27 cellular contexts compared by ENCODE assay signal in genomic region chr2:220159738-220160137, GRCh38.
"Had no signal": no experiment of that assay in that cellular context is flagged by ENCODE, and none has a peak within 500 bp of the region (broad histone marks: within the 10 kb centered on the region; RNA-seq: fewer than 3 reads in every experiment).

No MANE protein-coding gene starts in this region.

- H3K4me1 Mint-ChIP-seq: stimulated activated effector memory CD8-positive, alpha-beta T cell treated with anti-CD3 and anti-CD28 coated beads, Interleukin-12 subunit alpha, Interleukin-12 subunit beta, amount 100 ng/mL, for 72 hours; stimulated activated memory B cell treated with anti-CD40 and anti-IgM and Interleukin-4, amounts not matched to agents 10 μg/mL and 1 μg/mL and 100 μg/mL, for 72 hours; stimulated activated naive B cell treated with anti-CD40 and anti-IgM and Interleukin-4, amounts not matched to agents 10 μg/mL and 1 μg/mL and 100 μg/mL, for 72 hours; stimulated activated naive CD8-positive, alpha-beta T cell treated with anti-CD3 and anti-CD28 coated beads, Interleukin-15, amount 100 ng/mL, for 72 hours had no signal

- H3K27ac Mint-ChIP-seq: stimulated activated effector memory CD8-positive, alpha-beta T cell treated with anti-CD3 and anti-CD28 coated beads, Interleukin-12 subunit alpha, Interleukin-12 subunit beta, amount 100 ng/mL, for 72 hours; stimulated activated memory B cell treated with anti-CD40 and anti-IgM and Interleukin-4, amounts not matched to agents 10 μg/mL and 1 μg/mL and 100 μg/mL, for 72 hours; stimulated activated naive B cell treated with anti-CD40 and anti-IgM and Interleukin-4, amounts not matched to agents 10 μg/mL and 1 μg/mL and 100 μg/mL, for 72 hours; stimulated activated naive CD8-positive, alpha-beta T cell treated with anti-CD3 and anti-CD28 coated beads, Interleukin-15, amount 100 ng/mL, for 72 hours; type B pancreatic cell had no signal

- H3K27ac ChIP-seq: stomach, suprapubic skin, testis, thoracic aorta, thyroid gland, tibial artery, tibial nerve, transverse colon, upper lobe of left lung, upper lobe of right lung, uterus, vagina had no signal

- H3K36me3 ChIP-seq: stomach, suprapubic skin, thoracic aorta, thyroid gland, tibial artery, tibial nerve, transverse colon, upper lobe of left lung, upper lobe of right lung, uterus, vagina had no signal

- DNase-seq: stimulated activated CD4-positive, alpha-beta T cell treated with anti-CD3 and anti-CD28 coated beads, Interleukin-2, amount 100 ng/mL, for 24 hours; stimulated activated CD4-positive, alpha-beta T cell treated with anti-CD3 and anti-CD28 coated beads, Interleukin-2, amount 100 ng/mL, for 48 hours; stimulated activated CD4-positive, alpha-beta T cell treated with anti-CD3 and anti-CD28 coated beads, Interleukin-4, amount 100 ng/mL, for 1 hour; stimulated activated CD4-positive, alpha-beta T cell treated with anti-CD3 and anti-CD28 coated beads, Interleukin-4, amount 100 ng/mL, for 24 hours; stimulated activated CD4-positive, alpha-beta T cell treated with anti-CD3 and anti-CD28 coated beads, Interleukin-4, amount 100 ng/mL, for 4 hours; stimulated activated CD8-positive, alpha-beta memory T cell treated with anti-CD3 and anti-CD28 coated beads, Interleukin-4, amount 100 ng/mL, for 48 hours; stimulated activated naive B cell treated with anti-CD40 and anti-IgM and Interleukin-4, amounts not matched to agents 10 μg/mL and 1 μg/mL and 100 μg/mL, for 72 hours; stimulated activated naive CD4-positive, alpha-beta T cell; stimulated activated naive CD4-positive, alpha-beta T cell treated with Interleukin-2 at 50 U/mL for 16 hours; stimulated activated naive CD8-positive, alpha-beta T cell treated with anti-CD3 and anti-CD28 coated beads, Interleukin-15, amount 100 ng/mL, for 72 hours; stomach; substantia nigra; testis; thyroid gland; tibial artery; transverse colon; trophoblast cell; upper lobe of left lung; upper lobe of right lung; uterus had no signal

- H3K27me3 ChIP-seq: stomach, suprapubic skin, testis, thyroid gland, tibial artery, tibial nerve, transverse colon, upper lobe of left lung, upper lobe of right lung, uterus, vagina had no signal

- H3K4me1 ChIP-seq: stomach, suprapubic skin, thyroid gland, tibial artery, tibial nerve, upper lobe of left lung, upper lobe of right lung, uterus, vagina had no signal

- H3K36me3 Mint-ChIP-seq: stimulated activated effector memory CD8-positive, alpha-beta T cell treated with anti-CD3 and anti-CD28 coated beads, Interleukin-12 subunit alpha, Interleukin-12 subunit beta, amount 100 ng/mL, for 72 hours; stimulated activated memory B cell treated with anti-CD40 and anti-IgM and Interleukin-4, amounts not matched to agents 10 μg/mL and 1 μg/mL and 100 μg/mL, for 72 hours; stimulated activated naive B cell treated with anti-CD40 and anti-IgM and Interleukin-4, amounts not matched to agents 10 μg/mL and 1 μg/mL and 100 μg/mL, for 72 hours; type B pancreatic cell had no signal

- ATAC-seq: stimulated activated effector memory CD8-positive, alpha-beta T cell treated with anti-CD3 and anti-CD28 coated beads, Interleukin-12 subunit alpha, Interleukin-12 subunit beta, amount 100 ng/mL, for 72 hours; stimulated activated memory B cell treated with anti-CD40 and anti-IgM and Interleukin-4, amounts not matched to agents 10 μg/mL and 1 μg/mL and 100 μg/mL, for 72 hours; stimulated activated naive B cell treated with anti-CD40 and anti-IgM and Interleukin-4, amounts not matched to agents 10 μg/mL and 1 μg/mL and 100 μg/mL, for 72 hours; stimulated activated naive CD8-positive, alpha-beta T cell treated with anti-CD3 and anti-CD28 coated beads, Interleukin-15, amount 100 ng/mL, for 72 hours; upper lobe of right lung had no signal

- H3K9me3 ChIP-seq: testis, thoracic aorta, thyroid gland, tibial artery, transverse colon, upper lobe of left lung, upper lobe of right lung, uterus, vagina had no signal

- H3K27me3 Mint-ChIP-seq: stimulated activated memory B cell treated with anti-CD40 and anti-IgM and Interleukin-4, amounts not matched to agents 10 μg/mL and 1 μg/mL and 100 μg/mL, for 72 hours; stimulated activated naive B cell treated with anti-CD40 and anti-IgM and Interleukin-4, amounts not matched to agents 10 μg/mL and 1 μg/mL and 100 μg/mL, for 72 hours; stimulated activated naive CD8-positive, alpha-beta T cell treated with anti-CD3 and anti-CD28 coated beads, Interleukin-15, amount 100 ng/mL, for 72 hours; type B pancreatic cell had no signal

- H3K4me3 Mint-ChIP-seq: stimulated activated effector memory CD8-positive, alpha-beta T cell treated with anti-CD3 and anti-CD28 coated beads, Interleukin-12 subunit alpha, Interleukin-12 subunit beta, amount 100 ng/mL, for 72 hours; stimulated activated memory B cell treated with anti-CD40 and anti-IgM and Interleukin-4, amounts not matched to agents 10 μg/mL and 1 μg/mL and 100 μg/mL, for 72 hours; stimulated activated naive B cell treated with anti-CD40 and anti-IgM and Interleukin-4, amounts not matched to agents 10 μg/mL and 1 μg/mL and 100 μg/mL, for 72 hours; stimulated activated naive CD8-positive, alpha-beta T cell treated with anti-CD3 and anti-CD28 coated beads, Interleukin-15, amount 100 ng/mL, for 72 hours; type B pancreatic cell had no signal

- H3K4me3 ChIP-seq: stomach, suprapubic skin, testis, thoracic aorta, thyroid gland, tibial artery, tibial nerve, transverse colon, upper lobe of left lung, upper lobe of right lung, uterus, vagina had no signal

- H3K9me3 Mint-ChIP-seq: stimulated activated effector memory CD8-positive, alpha-beta T cell treated with anti-CD3 and anti-CD28 coated beads, Interleukin-12 subunit alpha, Interleukin-12 subunit beta, amount 100 ng/mL, for 72 hours; stimulated activated naive CD8-positive, alpha-beta T cell treated with anti-CD3 and anti-CD28 coated beads, Interleukin-15, amount 100 ng/mL, for 72 hours had no signal
